ENCODE assay signal across 15 cellular contexts in genomic region chr17:4097165-4097960, GRCh38. TPM values are rescaled to one million over a fixed set of nuclear protein-coding genes. Genes with fewer than 3 reads are reported as not detected.
DNase-seq lines count a peak whose midpoint lies in the region; ATAC-seq and TF ChIP-seq lines count a peak whose summit lies in the region.
"Had no signal": no experiment of that assay in that cellular context is flagged by ENCODE, and none has a peak within 500 bp of the region (broad histone marks: within the 10 kb centered on the region; RNA-seq: fewer than 3 reads in every experiment).

No MANE protein-coding gene starts in this region.

- 69% methylated on average over 7 of the region's 7 CpGs for WGBS in esophagus muscularis mucosa

- H3K9me3 Mint-ChIP-seq in stimulated activated naive B cell treated with anti-CD40 and anti-IgM and Interleukin-4, amounts not matched to agents 10 μg/mL and 1 μg/mL and 100 μg/mL, for 72 hours: no peaks in the 10 kb centered on the region
- H3K9me3 Mint-ChIP-seq: CD4-positive, alpha-beta T cell; HFFc6 had no signal

- peak overlapping the region; percentile 25 for H3K27ac Mint-ChIP-seq in stimulated activated naive B cell treated with anti-CD40 and anti-IgM and Interleukin-4, amounts not matched to agents 10 μg/mL and 1 μg/mL and 100 μg/mL, for 72 hours
- H3K27ac Mint-ChIP-seq: B cell; CD4-positive, alpha-beta T cell; HFFc6 had no signal

- DNase-seq in MV-4-11 (lab: John Stamatoyannopoulos, UW) (peak; percentile 30), WERI-Rb-1 (peak; percentile 14), esophagus muscularis mucosa (ENCODE audit: extremely low spot score) (no peak), brain microvascular endothelial cell (no peak)
- no peak for DNase-seq in stimulated activated naive B cell treated with anti-CD40 and anti-IgM and Interleukin-4, amounts not matched to agents 10 μg/mL and 1 μg/mL and 100 μg/mL, for 72 hours
- DNase-seq: C1 segment of cervical spinal cord; Calu3; CD4-positive, alpha-beta T cell; DND-41; GDM1; HFFc6 had no signal

- intact Hi-C loops in esophagus muscularis mucosa (cut with DNase I): no loop called here

- H3K4me3 Mint-ChIP-seq in stimulated activated naive B cell treated with anti-CD40 and anti-IgM and Interleukin-4, amounts not matched to agents 10 μg/mL and 1 μg/mL and 100 μg/mL, for 72 hours: no peak overlapping the region
- H3K4me3 Mint-ChIP-seq: B cell; CD4-positive, alpha-beta T cell; HFFc6 had no signal

- no peak overlapping the region for H3K27ac ChIP-seq in WERI-Rb-1
- peak overlapping the region; percentile 68 to 79 (median 77) for H3K27ac ChIP-seq in esophagus muscularis mucosa (replicated peaks in 1 of 4)
- H3K27ac ChIP-seq in brain microvascular endothelial cell: no peak overlapping the region

- no peaks in the 10 kb centered on the region for H3K27me3 Mint-ChIP-seq in stimulated activated naive B cell treated with anti-CD40 and anti-IgM and Interleukin-4, amounts not matched to agents 10 μg/mL and 1 μg/mL and 100 μg/mL, for 72 hours
- H3K27me3 Mint-ChIP-seq: B cell; CD4-positive, alpha-beta T cell had no signal

- H3K4me1 Mint-ChIP-seq in stimulated activated naive B cell treated with anti-CD40 and anti-IgM and Interleukin-4, amounts not matched to agents 10 μg/mL and 1 μg/mL and 100 μg/mL, for 72 hours: peaks cover 17 to 25% of the 10 kb centered on the region in 2 donors

- no peak overlapping the region for H3K4me3 ChIP-seq in WERI-Rb-1 (ENCODE audit: low read depth, low read length)
- no peak overlapping the region for H3K4me3 ChIP-seq in esophagus muscularis mucosa
- no peak overlapping the region for H3K4me3 ChIP-seq in brain microvascular endothelial cell (ENCODE audit: low read depth, low read length)
- H3K4me3 ChIP-seq: HAP-1 had no signal

- H3K27me3 ChIP-seq in WERI-Rb-1 (ENCODE audit: insufficient read depth, low read depth, severe bottlenecking) (no peaks in the 10 kb centered on the region), esophagus muscularis mucosa (no peaks in the 10 kb centered on the region), brain microvascular endothelial cell (replicated peaks) (no peaks in the 10 kb centered on the region)

- no peak for TF ChIP-seq CTCF in WERI-Rb-1 (IDR thresholded peaks at IDR 0.05; ENCODE audit: low read depth, low read length)
- TF ChIP-seq CTCF in esophagus muscularis mucosa (IDR thresholded peaks at IDR 0.05): no peak
- TF ChIP-seq CTCF in brain microvascular endothelial cell (IDR thresholded peaks at IDR 0.05; ENCODE audit: low read depth, low read length, missing control alignments): no peak

- in situ Hi-C loops in brain microvascular endothelial cell (cut with HindIII; ENCODE audit: low pct_ligation_motif_present, low sequenced_read_pairs): no loop called here

- no peak for TF ChIP-seq POLR2A in esophagus muscularis mucosa (IDR thresholded peaks at IDR 0.05; ENCODE audit: low read depth)

- H3K4me1 ChIP-seq in esophagus muscularis mucosa: peaks cover 14 to 56% (median 33%) of the 10 kb centered on the region in 4 donors
- H3K4me1 ChIP-seq: HAP-1 had no signal

- ATAC-seq in stimulated activated naive B cell treated with anti-CD40 and anti-IgM and Interleukin-4, amounts not matched to agents 10 μg/mL and 1 μg/mL and 100 μg/mL, for 72 hours (replicated peaks): no peak
- ATAC-seq in HG03469 (IDR thresholded peaks at IDR 0.05; ENCODE audit: unreplicated experiment) (no peak), HG03571 (IDR thresholded peaks at IDR 0.05; ENCODE audit: unreplicated experiment) (no peak)

- H3K36me3 Mint-ChIP-seq in stimulated activated naive B cell treated with anti-CD40 and anti-IgM and Interleukin-4, amounts not matched to agents 10 μg/mL and 1 μg/mL and 100 μg/mL, for 72 hours: peaks cover 60 to 62% of the 10 kb centered on the region in 2 donors

- no peak for TF ChIP-seq EP300 in esophagus muscularis mucosa (IDR thresholded peaks at IDR 0.05)

- no peaks in the 10 kb centered on the region for H3K9me3 ChIP-seq in WERI-Rb-1 (ENCODE audit: severe bottlenecking)
- no peaks in the 10 kb centered on the region for H3K9me3 ChIP-seq in esophagus muscularis mucosa
- H3K9me3 ChIP-seq: HAP-1 had no signal

- peaks cover 75% of the 10 kb centered on the region for H3K36me3 ChIP-seq in WERI-Rb-1
- H3K36me3 ChIP-seq in esophagus muscularis mucosa: peaks cover 39 to 93% (median 62%) of the 10 kb centered on the region in 4 donors
- H3K36me3 ChIP-seq in brain microvascular endothelial cell (replicated peaks): peaks cover 39% of the 10 kb centered on the region

RNA-seq across cellular contexts. Expression of gene ZZEF1, which starts 45.5 kb away (rescaled TPM):
- total RNA-seq in esophagus muscularis mucosa: 100 to 1,000 TPM in 1 of 4 donors, 10 to 100 TPM in 3; 57.8 to 100 (median 80.9) TPM

RNA-seq across cellular contexts. Expression of gene CYB5D2, which starts 45.6 kb away (rescaled TPM):
- total RNA-seq in esophagus muscularis mucosa: 10 to 100 TPM; 15.6 to 39.5 (median 24.4) TPM

Comparison
In these comparisons a context has a peak if more than half of its experiments do, and no peak if none do; other contexts are left out.
1. DNase-seq: peak in MV-4-11 (single experiment) and WERI-Rb-1 (single experiment); none in esophagus muscularis mucosa (single experiment), stimulated activated naive B cell treated with anti-CD40 and anti-IgM and Interleukin-4, amounts not matched to agents 10 μg/mL and 1 μg/mL and 100 μg/mL, for 72 hours (single experiment) and brain microvascular endothelial cell (single experiment).
2. H3K27ac ChIP-seq: peak in esophagus muscularis mucosa (4 of 4); none in WERI-Rb-1 (single experiment) and brain microvascular endothelial cell (single experiment).